In the genomic region with DNA sequence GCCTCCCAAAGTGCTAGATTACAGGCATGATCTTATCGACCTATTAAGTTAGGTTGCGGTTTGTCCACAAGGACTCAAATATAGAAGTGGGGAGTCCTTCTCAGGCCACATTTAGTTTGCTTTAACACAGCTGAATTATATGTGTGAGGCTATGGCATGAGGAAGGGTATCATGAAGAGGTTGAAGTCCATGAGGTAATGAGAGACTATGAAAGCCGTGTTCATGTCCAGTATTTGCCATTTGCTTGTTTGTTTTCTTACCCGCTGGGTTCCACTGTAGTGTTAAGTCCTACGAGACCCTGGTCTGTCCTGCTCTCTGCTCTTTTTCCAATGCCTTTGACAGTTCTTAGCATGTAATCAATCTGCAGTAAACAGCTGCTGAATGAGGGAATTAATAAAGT, we compare ENCODE assay signal across 8 cellular contexts.
"Had no signal": no experiment of that assay in that cellular context is flagged by ENCODE, and none has a peak within 500 bp of the region (broad histone marks: within the 10 kb centered on the region; RNA-seq: fewer than 3 reads in every experiment).

No MANE protein-coding gene starts in this region.

- H3K4me2 ChIP-seq: KMS-11 had no signal

- H3K4me3 Mint-ChIP-seq: IgD-negative memory B cell had no signal

- H3K36me3 Mint-ChIP-seq: IgD-negative memory B cell had no signal

- FAIRE-seq: HTR-8/SVneo, K562 had no signal

- H3K27ac ChIP-seq: HL-60, KMS-11 had no signal

- DNase-seq: IMR-90, KBM-7, KG1 had no signal

- H3K27me3 Mint-ChIP-seq: IgD-negative memory B cell had no signal

- H3K4me3 ChIP-seq: K562 had no signal

- ATAC-seq: K562 had no signal

- H3K4me1 Mint-ChIP-seq: IgD-negative memory B cell had no signal

- H3K27ac Mint-ChIP-seq: IgD-negative memory B cell had no signal

- H3K9ac ChIP-seq: KMS-11 had no signal
